In genomic region chr1:154935749-154936415, GRCh38 we compare ENCODE assay signal across 8 cellular contexts. TPM values are rescaled to one million over a fixed set of nuclear protein-coding genes. Genes with fewer than 3 reads are reported as not detected.
DNase-seq lines count a peak whose midpoint lies in the region; ATAC-seq, FAIRE-seq and TF ChIP-seq lines count a peak whose summit lies in the region.

No MANE protein-coding gene starts in this region.

- no peak for TF ChIP-seq EP300 in suprapubic skin (IDR thresholded peaks at IDR 0.05)

- CTCF ChIA-PET in activated CD4-positive, alpha-beta T cell treated with anti-CD3 and anti-CD28 coated beads, Interleukin-2, amount 10 ng/mL, durations not matched to agents 7 days and 5 days (lab: Charles Lee): interaction anchor here (0.5 to 2.0 kb wide), 19 partner anchors 9 to 510 kb away, joined by 3 to 8 read pairs (median 4); partner anchors contain the start of genes FLAD1, KRTCAP2, PBXIP1 and PYGO2

- TF ChIP-seq CTCF in kidney (IDR thresholded peaks at IDR 0.05; ENCODE audit: borderline replicate concordance, extremely low read depth, insufficient read depth) (no peak), suprapubic skin (IDR thresholded peaks at IDR 0.05) (no peak)

- H3K36me3 Mint-ChIP-seq in activated CD4-positive, alpha-beta T cell treated with anti-CD3 and anti-CD28 coated beads, Interleukin-2, amount 10 ng/mL, durations not matched to agents 7 days and 5 days (ENCODE audit: low read depth): peaks cover 5% of the 10 kb centered on the region
- H3K36me3 Mint-ChIP-seq in activated naive CD4-positive, alpha-beta T cell treated with anti-CD3 and anti-CD28 coated beads, Interleukin-2, amount 50 U/mL, for 72 hours: peaks cover 6 to 7% of the 10 kb centered on the region in 2 donors

- TF ChIP-seq POLR2A in suprapubic skin (IDR thresholded peaks at IDR 0.05): no peak

- peak overlapping the region; percentile 96 for H3K4me3 Mint-ChIP-seq in activated CD4-positive, alpha-beta T cell treated with anti-CD3 and anti-CD28 coated beads, Interleukin-2, amount 10 ng/mL, durations not matched to agents 7 days and 5 days

- peaks cover 51% of the 10 kb centered on the region for H3K4me1 Mint-ChIP-seq in activated CD4-positive, alpha-beta T cell treated with anti-CD3 and anti-CD28 coated beads, Interleukin-2, amount 10 ng/mL, durations not matched to agents 7 days and 5 days

- H3K36me3 ChIP-seq in kidney (ENCODE audit: control insufficient read depth in 1 of 2, insufficient read depth in 2 of 2, low read length in 2 of 2) (no peaks in the 10 kb centered on the region), suprapubic skin (peaks cover 12% of the 10 kb centered on the region)

- POLR2A ChIA-PET in activated CD4-positive, alpha-beta T cell treated with anti-CD3 and anti-CD28 coated beads, Interleukin-2, amount 10 ng/mL, durations not matched to agents 7 days and 5 days (lab: Charles Lee): interaction anchor here (0.9 to 1.0 kb wide), 2 partner anchors 19 to 368 kb away, joined by 3 read pairs; partner anchors contain the start of gene CHRNB2

- H3K27me3 ChIP-seq in suprapubic skin: no peaks in the 10 kb centered on the region

- WGBS in suprapubic skin: 36% methylated on average over 20 of the region's 20 CpGs

- peaks cover 10 to 14% of the 10 kb centered on the region in 2 donors for H3K4me1 ChIP-seq in kidney (ENCODE audit: control insufficient read depth in 1 of 2, insufficient read depth in 1 of 2, low read depth in 1 of 2, low read length in 2 of 2)
- peaks cover 58% of the 10 kb centered on the region for H3K4me1 ChIP-seq in suprapubic skin

- DNase-seq in activated CD4-positive, alpha-beta T cell treated with anti-CD3 and anti-CD28 coated beads, Interleukin-2, amount 10 ng/mL, durations not matched to agents 7 days and 5 days: no peak
- DNase-seq in activated CD4-positive, alpha-beta T cell treated with anti-CD3 and anti-CD28 coated beads, Interleukin-2, amount 50 U/mL, for 4 hours: no peak
- no peak for DNase-seq in activated naive CD4-positive, alpha-beta T cell treated with anti-CD3 and anti-CD28 coated beads, Interleukin-2, amount 50 U/mL, for 72 hours (ENCODE audit: low spot score in 2 of 2)
- DNase-seq in kidney (peak; percentile 71), suprapubic skin (ENCODE audit: low spot score in 2 of 2) (no peak), SIG-M5 (lab: John Stamatoyannopoulos, UW) (no peak), medulla oblongata (ENCODE audit: extremely low spot score) (no peak)

- peak overlapping the region; percentile 98 for H3K27ac Mint-ChIP-seq in activated CD4-positive, alpha-beta T cell treated with anti-CD3 and anti-CD28 coated beads, Interleukin-2, amount 10 ng/mL, durations not matched to agents 7 days and 5 days
- peak overlapping the region; percentile 97 to 99 for H3K27ac Mint-ChIP-seq in activated naive CD4-positive, alpha-beta T cell treated with anti-CD3 and anti-CD28 coated beads, Interleukin-2, amount 50 U/mL, for 72 hours

- H3K27ac ChIP-seq in kidney (ENCODE audit: low read depth in 2 of 2, low read length in 2 of 2) (peak overlapping the region; percentile 100), suprapubic skin (peak overlapping the region; percentile 94)

- ATAC-seq in activated naive CD4-positive, alpha-beta T cell treated with anti-CD3 and anti-CD28 coated beads, Interleukin-2, amount 50 U/mL, for 72 hours: no peak
- no peak for ATAC-seq in HG03432 (IDR thresholded peaks at IDR 0.05; ENCODE audit: unreplicated experiment)

- H3K9me3 Mint-ChIP-seq in activated CD4-positive, alpha-beta T cell treated with anti-CD3 and anti-CD28 coated beads, Interleukin-2, amount 10 ng/mL, durations not matched to agents 7 days and 5 days: no peaks in the 10 kb centered on the region
- no peaks in the 10 kb centered on the region for H3K9me3 Mint-ChIP-seq in activated naive CD4-positive, alpha-beta T cell treated with anti-CD3 and anti-CD28 coated beads, Interleukin-2, amount 50 U/mL, for 72 hours

- H3K4me3 ChIP-seq in kidney (ENCODE audit: low read length in 2 of 2) (peak overlapping the region; percentile 82 to 91), suprapubic skin (peak overlapping the region; percentile 77)

- H3K27me3 Mint-ChIP-seq in activated CD4-positive, alpha-beta T cell treated with anti-CD3 and anti-CD28 coated beads, Interleukin-2, amount 10 ng/mL, durations not matched to agents 7 days and 5 days: no peaks in the 10 kb centered on the region

- H3K9ac ChIP-seq in kidney (ENCODE audit: low read length in 2 of 2): peak overlapping the region; percentile 92 to 99

- no peak for FAIRE-seq in kidney (lab: Jason Lieb, UNC)

- H3K9me3 ChIP-seq in kidney (ENCODE audit: control insufficient read depth in 1 of 2, low read length in 2 of 2) (no peaks in the 10 kb centered on the region), suprapubic skin (no peaks in the 10 kb centered on the region)

- intact Hi-C loops in kidney (cut with DNase I): no loop called here

RNA-seq across cellular contexts. Expression of gene PMVK, which starts 0.6 kb away (rescaled TPM):
- total RNA-seq in activated CD4-positive, alpha-beta T cell treated with anti-CD3 and anti-CD28 coated beads, Interleukin-2, amount 10 ng/mL, durations not matched to agents 7 days and 5 days: 10 to 100 TPM; 25.7 to 40.2 TPM
- 10 to 100 TPM; 12.2 to 34.2 TPM for total RNA-seq in activated naive CD4-positive, alpha-beta T cell treated with anti-CD3 and anti-CD28 coated beads, Interleukin-2, amount 50 U/mL, for 72 hours
- total RNA-seq in kidney: 42.0 TPM
- 132 TPM for polyA plus RNA-seq in kidney (ENCODE audit: insufficient read depth, low read depth, low replicate concordance)
- 10 to 100 TPM; 19.3 to 38.0 (median 28.8) TPM for total RNA-seq in suprapubic skin

RNA-seq across cellular contexts. Expression of gene PBXIP1, which starts 20.0 kb away (rescaled TPM):
- total RNA-seq in activated CD4-positive, alpha-beta T cell treated with anti-CD3 and anti-CD28 coated beads, Interleukin-2, amount 10 ng/mL, durations not matched to agents 7 days and 5 days: 10 to 100 TPM; 74.6 to 92.0 TPM
- 10 to 100 TPM; 40.9 to 41.1 TPM for total RNA-seq in activated naive CD4-positive, alpha-beta T cell treated with anti-CD3 and anti-CD28 coated beads, Interleukin-2, amount 50 U/mL, for 72 hours
- total RNA-seq in kidney (83.9 TPM), suprapubic skin (10 to 100 TPM; 41.4 to 67.4 (median 61.3) TPM)
- 115 TPM for polyA plus RNA-seq in kidney (ENCODE audit: insufficient read depth, low read depth, low replicate concordance)

RNA-seq across cellular contexts. Expression of gene PYGO2, which starts 25.7 kb away (rescaled TPM):
- 10 to 100 TPM; 50.0 to 50.2 TPM for total RNA-seq in activated CD4-positive, alpha-beta T cell treated with anti-CD3 and anti-CD28 coated beads, Interleukin-2, amount 10 ng/mL, durations not matched to agents 7 days and 5 days
- total RNA-seq in activated naive CD4-positive, alpha-beta T cell treated with anti-CD3 and anti-CD28 coated beads, Interleukin-2, amount 50 U/mL, for 72 hours: 10 to 100 TPM; 27.7 to 55.3 TPM
- 32.8 TPM for total RNA-seq in kidney
- 26.9 TPM for polyA plus RNA-seq in kidney (ENCODE audit: insufficient read depth, low read depth, low replicate concordance)
- 10 to 100 TPM; 34.2 to 46.7 (median 35.3) TPM for total RNA-seq in suprapubic skin

RNA-seq across cellular contexts. Expression of gene SHC1, which starts 34.7 kb away (rescaled TPM):
- 100 to 1,000 TPM in 1 of 2 experiments, 10 to 100 TPM in 1; 75.1 to 104 TPM for total RNA-seq in activated CD4-positive, alpha-beta T cell treated with anti-CD3 and anti-CD28 coated beads, Interleukin-2, amount 10 ng/mL, durations not matched to agents 7 days and 5 days
- total RNA-seq in activated naive CD4-positive, alpha-beta T cell treated with anti-CD3 and anti-CD28 coated beads, Interleukin-2, amount 50 U/mL, for 72 hours: 10 to 100 TPM; 50.3 to 76.2 TPM
- total RNA-seq in kidney (153 TPM), suprapubic skin (100 to 1,000 TPM in 1 of 4 donors, 10 to 100 TPM in 3; 54.5 to 102 (median 69.5) TPM)
- 43.8 TPM for polyA plus RNA-seq in kidney (ENCODE audit: insufficient read depth, low read depth, low replicate concordance)

RNA-seq across cellular contexts. Expression of gene CKS1B, which starts 38.6 kb away (rescaled TPM):
- 100 to 1,000 TPM; 147 to 157 TPM for total RNA-seq in activated CD4-positive, alpha-beta T cell treated with anti-CD3 and anti-CD28 coated beads, Interleukin-2, amount 10 ng/mL, durations not matched to agents 7 days and 5 days
- total RNA-seq in activated naive CD4-positive, alpha-beta T cell treated with anti-CD3 and anti-CD28 coated beads, Interleukin-2, amount 50 U/mL, for 72 hours: 100 to 1,000 TPM; 202 to 308 TPM
- total RNA-seq in kidney (23.1 TPM), suprapubic skin (10 to 100 TPM; 37.8 to 55.4 (median 49.7) TPM)
- polyA plus RNA-seq in kidney (ENCODE audit: insufficient read depth, low read depth, low replicate concordance): 43.1 TPM
